In genomic region chr7:69739906-69740545, GRCh38 we compare ENCODE assay signal across 8 cellular contexts.
DNase-seq lines count a peak whose midpoint lies in the region; ATAC-seq and TF ChIP-seq lines count a peak whose summit lies in the region.

No MANE protein-coding gene starts in this region.

- in situ Hi-C loops in ACHN (cut with HindIII; ENCODE audit: low pct_ligation_motif_present, low pct_unique_long_range_greater_than_20kb, low sequenced_read_pairs) (no loop called here), brain microvascular endothelial cell (cut with HindIII; ENCODE audit: low pct_ligation_motif_present, low sequenced_read_pairs) (no loop called here)

- H3K27me3 ChIP-seq in right atrium auricular region (no peaks in the 10 kb centered on the region), brain microvascular endothelial cell (replicated peaks) (no peaks in the 10 kb centered on the region)

- ATAC-seq in GM18505 (IDR thresholded peaks at IDR 0.05; ENCODE audit: unreplicated experiment) = peak; percentile 50
- ATAC-seq in HG02588 (IDR thresholded peaks at IDR 0.05; ENCODE audit: unreplicated experiment) = peak; percentile 37

- no peaks in the 10 kb centered on the region for H3K9me3 ChIP-seq in right atrium auricular region

- no peak overlapping the region for H3K4me3 ChIP-seq in right atrium auricular region
- no peak overlapping the region for H3K4me3 ChIP-seq in brain microvascular endothelial cell (ENCODE audit: low read depth, low read length)

- TF ChIP-seq CTCF in right atrium auricular region (IDR thresholded peaks at IDR 0.05) = no peak
- no peak for TF ChIP-seq CTCF in brain microvascular endothelial cell (IDR thresholded peaks at IDR 0.05; ENCODE audit: low read depth, low read length, missing control alignments)

- H3K27ac ChIP-seq in right atrium auricular region (peak overlapping the region in 1 of 2 donors; percentile 23), brain microvascular endothelial cell (no peak overlapping the region)

- H3K36me3 ChIP-seq in right atrium auricular region (no peaks in the 10 kb centered on the region), brain microvascular endothelial cell (replicated peaks) (no peaks in the 10 kb centered on the region)

- H3K4me1 ChIP-seq in right atrium auricular region = peaks cover 0 to 22% of the 10 kb centered on the region in 2 donors

- TF ChIP-seq POLR2A in GM18505 (IDR thresholded peaks at IDR 0.05; ENCODE audit: borderline replicate concordance, extremely low read depth, insufficient read depth, insufficient read length) = no peak

- DNase-seq in NCI-H524 (lab: John Stamatoyannopoulos, UW) (peak; percentile 72 to 88), right atrium auricular region (ENCODE audit: low spot score) (peak; percentile 74), ACHN (no peak), EL (no peak), brain microvascular endothelial cell (no peak)
- DNase-seq in activated CD4-positive, alpha-beta T cell treated with anti-CD3 and anti-CD28 coated beads for 4 hours = no peak

Comparison
In these comparisons a context has a peak if more than half of its experiments do, and no peak if none do; other contexts are left out.
1. DNase-seq: peak in NCI-H524 (2 of 2) and right atrium auricular region (single experiment); none in ACHN (single experiment), EL (single experiment), brain microvascular endothelial cell (single experiment) and activated CD4-positive, alpha-beta T cell treated with anti-CD3 and anti-CD28 coated beads for 4 hours (0 of 2).